ENCODE assay signal across 1 cellular context in the genomic region with DNA sequence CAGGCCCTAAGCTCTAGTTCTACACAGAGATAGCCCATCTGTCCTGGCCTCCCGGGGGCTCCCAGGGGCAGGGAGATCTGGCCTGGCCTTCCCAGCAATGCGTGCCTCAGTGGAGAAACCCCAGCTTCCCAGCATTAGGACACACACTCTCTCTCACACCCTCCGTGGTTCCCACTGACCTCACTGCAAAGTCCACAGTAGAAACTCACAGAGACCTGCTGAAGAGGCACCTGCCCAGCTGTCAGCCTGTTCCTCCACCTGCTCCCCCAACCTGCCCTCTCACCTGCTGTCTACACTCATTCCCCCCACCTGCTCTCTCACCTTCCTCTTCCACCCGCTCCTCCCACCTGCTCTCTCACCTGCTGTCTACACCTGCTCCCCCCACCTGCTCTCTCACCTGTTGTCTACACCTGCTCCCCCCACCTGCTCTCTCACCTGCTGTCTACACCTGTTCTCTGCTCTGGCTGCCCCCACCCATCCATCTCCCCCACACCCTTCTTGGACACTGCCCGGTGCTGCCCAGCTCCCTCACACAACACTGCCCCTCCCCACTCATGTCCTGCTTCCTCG.
TF ChIP-seq lines count a peak whose summit lies in the region.

No MANE protein-coding gene starts in this region.

TF ChIP-seq in GM12878, 131 proteins besides CTCF, POLR2A, EP300 and RAD21 (continued from another document):
- TF ChIP-seq, protein P1, sequence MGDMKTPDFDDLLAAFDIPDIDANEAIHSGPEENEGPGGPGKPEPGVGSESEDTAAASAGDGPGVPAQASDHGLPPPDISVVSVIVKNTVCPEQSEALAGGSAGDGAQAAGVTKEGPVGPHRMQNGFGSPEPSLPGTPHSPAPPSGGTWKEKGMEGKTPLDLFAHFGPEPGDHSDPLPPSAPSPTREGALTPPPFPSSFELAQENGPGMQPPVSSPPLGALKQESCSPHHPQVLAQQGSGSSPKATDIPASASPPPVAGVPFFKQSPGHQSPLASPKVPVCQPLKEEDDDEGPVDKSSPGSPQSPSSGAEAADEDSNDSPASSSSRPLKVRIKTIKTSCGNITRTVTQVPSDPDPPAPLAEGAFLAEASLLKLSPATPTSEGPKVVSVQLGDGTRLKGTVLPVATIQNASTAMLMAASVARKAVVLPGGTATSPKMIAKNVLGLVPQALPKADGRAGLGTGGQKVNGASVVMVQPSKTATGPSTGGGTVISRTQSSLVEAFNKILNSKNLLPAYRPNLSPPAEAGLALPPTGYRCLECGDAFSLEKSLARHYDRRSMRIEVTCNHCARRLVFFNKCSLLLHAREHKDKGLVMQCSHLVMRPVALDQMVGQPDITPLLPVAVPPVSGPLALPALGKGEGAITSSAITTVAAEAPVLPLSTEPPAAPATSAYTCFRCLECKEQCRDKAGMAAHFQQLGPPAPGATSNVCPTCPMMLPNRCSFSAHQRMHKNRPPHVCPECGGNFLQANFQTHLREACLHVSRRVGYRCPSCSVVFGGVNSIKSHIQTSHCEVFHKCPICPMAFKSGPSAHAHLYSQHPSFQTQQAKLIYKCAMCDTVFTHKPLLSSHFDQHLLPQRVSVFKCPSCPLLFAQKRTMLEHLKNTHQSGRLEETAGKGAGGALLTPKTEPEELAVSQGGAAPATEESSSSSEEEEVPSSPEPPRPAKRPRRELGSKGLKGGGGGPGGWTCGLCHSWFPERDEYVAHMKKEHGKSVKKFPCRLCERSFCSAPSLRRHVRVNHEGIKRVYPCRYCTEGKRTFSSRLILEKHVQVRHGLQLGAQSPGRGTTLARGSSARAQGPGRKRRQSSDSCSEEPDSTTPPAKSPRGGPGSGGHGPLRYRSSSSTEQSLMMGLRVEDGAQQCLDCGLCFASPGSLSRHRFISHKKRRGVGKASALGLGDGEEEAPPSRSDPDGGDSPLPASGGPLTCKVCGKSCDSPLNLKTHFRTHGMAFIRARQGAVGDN (IDR thresholded peaks at IDR 0.05) = no peak
TF ChIP-seq in GM12878: peak in this region for 1.
